In the genomic region with DNA sequence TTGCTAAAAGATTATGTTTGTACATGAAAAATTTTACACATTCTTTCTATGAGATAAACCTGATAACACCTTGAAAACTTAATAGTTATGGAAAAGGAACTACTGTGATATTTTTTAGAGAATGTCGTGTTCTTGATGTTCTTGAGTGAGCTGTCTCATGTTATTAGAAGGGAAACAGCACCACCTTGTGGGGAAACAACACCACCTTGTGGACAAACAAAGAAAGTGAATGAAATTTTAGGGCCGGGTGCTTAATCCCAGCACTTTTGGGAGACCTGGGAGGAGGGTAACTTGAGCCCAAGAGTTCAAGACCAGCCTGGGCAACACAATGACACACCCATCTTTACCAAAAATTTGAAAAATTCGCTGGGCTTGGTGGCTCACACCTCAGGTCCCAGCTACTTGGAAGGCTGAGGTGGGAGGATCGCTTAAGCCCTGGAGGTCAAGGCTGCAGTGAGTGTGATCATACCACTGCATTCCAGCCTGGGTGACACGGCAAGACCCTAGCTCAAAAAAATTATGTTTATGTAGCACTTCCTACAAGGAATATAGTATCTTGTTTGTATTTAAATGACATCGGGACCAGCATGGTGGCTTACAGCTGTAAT, we compare ENCODE assay signal across 8 cellular contexts. TPM values are rescaled to one million over a fixed set of nuclear protein-coding genes. Genes with fewer than 3 reads are reported as not detected.
DNase-seq lines count a peak whose midpoint lies in the region; ATAC-seq, FAIRE-seq and TF ChIP-seq lines count a peak whose summit lies in the region.
"Not testable (repeated sequence)": the region's sequence is repeated elsewhere in the genome, so short reads cannot be mapped to it uniquely, and the experiment has no call there.

No MANE protein-coding gene starts in this region.

- not testable (repeated sequence) for H3K27ac ChIP-seq in astrocyte (ENCODE audit: low read depth, low read length); suprapubic skin

- peak; percentile 62 for TF ChIP-seq CTCF in astrocyte (IDR thresholded peaks at IDR 0.05; ENCODE audit: insufficient read depth, low read depth, low read length)
- TF ChIP-seq CTCF in nephron progenitor cell (IDR thresholded peaks at IDR 0.05) = peak; percentile 45
- TF ChIP-seq CTCF in suprapubic skin (IDR thresholded peaks at IDR 0.05) = peak; percentile 37 to 52

- 42% methylated on average over 6 of the region's 6 CpGs for WGBS in suprapubic skin

- not testable (repeated sequence) for H3K4me3 Mint-ChIP-seq in T-helper 17 cell; astrocyte (ENCODE audit: unreplicated experiment); nephron progenitor cell

- not testable (repeated sequence) for H3K9me3 Mint-ChIP-seq in astrocyte (ENCODE audit: unreplicated experiment)
- peaks cover 26% of the 10 kb centered on the region for H3K9me3 Mint-ChIP-seq in nephron progenitor cell

- not testable (repeated sequence) for H3K4me2 ChIP-seq in astrocyte (ENCODE audit: low read length)

- H3K36me3 Mint-ChIP-seq in T-helper 17 cell (ENCODE audit: low read depth); astrocyte (ENCODE audit: low read depth, unreplicated experiment); nephron progenitor cell (ENCODE audit: low read depth): not testable (repeated sequence)

- peak; percentile 73 for DNase-seq in EH (ENCODE audit: low read depth)
- DNase-seq in HK-2 (ENCODE audit: unreplicated experiment) = peak; percentile 40
- DNase-seq in T-helper 17 cell = peak in 1 of 3 donors; percentile 10
- DNase-seq in astrocyte (ENCODE audit: low read depth) = peak; percentile 25
- DNase-seq in glomerular visceral epithelial cell (ENCODE audit: extremely low spot score) = peak; percentile 66
- DNase-seq in nephron progenitor cell = peak; percentile 42
- DNase-seq in suprapubic skin (ENCODE audit: low spot score in 2 of 2) = not testable (repeated sequence)

- H4K20me1 ChIP-seq in astrocyte (ENCODE audit: insufficient read depth, low read length) = not testable (repeated sequence)

- ATAC-seq in GM21529 (IDR thresholded peaks at IDR 0.05; ENCODE audit: unreplicated experiment) (peak; percentile 89), T-helper 17 cell (peak; percentile 40)

- not testable (repeated sequence) for FAIRE-seq in astrocyte (lab: Jason Lieb, UNC)

- H3K27me3 Mint-ChIP-seq in T-helper 17 cell; astrocyte (ENCODE audit: low read depth, unreplicated experiment); nephron progenitor cell (ENCODE audit: low read depth, poor library complexity): not testable (repeated sequence)

- H3K4me3 ChIP-seq in astrocyte (ENCODE audit: insufficient read depth, low read depth, low read length); suprapubic skin: not testable (repeated sequence)

- TF ChIP-seq POLR2A in suprapubic skin (IDR thresholded peaks at IDR 0.05) = not testable (repeated sequence)

- H3K9me3 ChIP-seq in T-helper 17 cell (ENCODE audit: control insufficient read depth, low read length, poor library complexity, severe bottlenecking); astrocyte (ENCODE audit: insufficient read depth, low read depth, low read length); suprapubic skin: not testable (repeated sequence)

- H3K4me1 ChIP-seq in astrocyte (ENCODE audit: insufficient read depth, low read length); suprapubic skin: not testable (repeated sequence)

- not testable (repeated sequence) for H3K79me2 ChIP-seq in astrocyte (ENCODE audit: insufficient read depth, low read length)

- H3K36me3 ChIP-seq in astrocyte (ENCODE audit: insufficient read depth, low read length); suprapubic skin: not testable (repeated sequence)

- not testable (repeated sequence) for H3K9ac ChIP-seq in astrocyte (ENCODE audit: low read length)

- H2AFZ ChIP-seq in astrocyte (ENCODE audit: low read depth, low read length) = not testable (repeated sequence)

- not testable (repeated sequence) for H3K4me1 Mint-ChIP-seq in T-helper 17 cell; astrocyte (ENCODE audit: low read depth, unreplicated experiment); nephron progenitor cell

- not testable (repeated sequence) for H3K27ac Mint-ChIP-seq in T-helper 17 cell; astrocyte (ENCODE audit: unreplicated experiment); nephron progenitor cell

- TF ChIP-seq EP300 in suprapubic skin (IDR thresholded peaks at IDR 0.05) = not testable (repeated sequence)

- H3K27me3 ChIP-seq in astrocyte (ENCODE audit: insufficient read depth, low read length); suprapubic skin: not testable (repeated sequence)

RNA-seq across cellular contexts. Expression of gene FRG1, which starts 36.1 kb away (rescaled TPM):
- total RNA-seq in T-helper 17 cell (10 to 100 TPM; 38.8 to 54.0 TPM), astrocyte (30.7 and 33.4 TPM in 2 replicates), suprapubic skin (10 to 100 TPM; 24.5 to 38.5 (median 33.6) TPM)
